Comparison of ENCODE assay signal across 24 cellular contexts in genomic region chr1:2479618-2480017, GRCh38. TPM values are rescaled to one million over a fixed set of nuclear protein-coding genes. Genes with fewer than 3 reads are reported as not detected.
DNase-seq lines count a peak whose midpoint lies in the region; ATAC-seq and TF ChIP-seq lines count a peak whose summit lies in the region.
"Had no signal": no experiment of that assay in that cellular context is flagged by ENCODE, and none has a peak within 500 bp of the region (broad histone marks: within the 10 kb centered on the region; RNA-seq: fewer than 3 reads in every experiment).

No MANE protein-coding gene starts in this region.

- peaks cover 0 to 89% (median 23%) of the 10 kb centered on the region in 11 experiments; a peak in 14 of 22 replicates for H4K20me1 ChIP-seq in BLaER1 treated with 17β-estradiol and CSF1 and Interleukin-3, amounts not matched to agents 10 nM and 100 nM

- H4K8ac ChIP-seq in trophoblast cell (ENCODE audit: low read depth, low read length): no peak overlapping the region

- H2BK120ac ChIP-seq in trophoblast cell (ENCODE audit: insufficient read depth, low read length, poor library complexity): no peak overlapping the region

- H3K4me1 ChIP-seq in BLaER1 treated with 17β-estradiol and CSF1 and Interleukin-3, amounts not matched to agents 10 nM and 100 nM: peaks cover 33 to 90% (median 87%) of the 10 kb centered on the region in 10 experiments
- no peaks in the 10 kb centered on the region for H3K4me1 ChIP-seq in trophoblast cell (ENCODE audit: control insufficient read depth in 1 of 2, insufficient read depth in 2 of 2, low read length in 2 of 2)
- H3K4me1 ChIP-seq in CD4-positive, alpha-beta memory T cell (ENCODE audit: insufficient read depth, low read length): no peaks in the 10 kb centered on the region

- CTCF ChIA-PET in CD4-positive, alpha-beta memory T cell (lab: Charles Lee; ENCODE audit: partially characterized antibody): no interaction called here

- TF ChIP-seq CTCF in HFFc6 (IDR thresholded peaks at IDR 0.05) (peak; percentile 11; the same call in 1 of the 2 replicates), WERI-Rb-1 (IDR thresholded peaks at IDR 0.05; ENCODE audit: low read depth, low read length) (peak; percentile 23; the same call in 1 of the 2 replicates)

- no peak overlapping the region for H3K4me3 ChIP-seq in BLaER1 treated with 17β-estradiol and CSF1 and Interleukin-3, amounts not matched to agents 10 nM and 100 nM
- no peak overlapping the region for H3K4me3 ChIP-seq in WERI-Rb-1 (ENCODE audit: low read depth, low read length)
- H3K4me3 ChIP-seq in trophoblast cell (ENCODE audit: low read depth, low read length): peak overlapping the region; percentile 16
- no peak overlapping the region for H3K4me3 ChIP-seq in CD4-positive, alpha-beta memory T cell (ENCODE audit: low read length in 2 of 2)
- H3K4me3 ChIP-seq: MG63, Peyer's patch had no signal

- H3K36me3 ChIP-seq in BLaER1 treated with 17β-estradiol and CSF1 and Interleukin-3, amounts not matched to agents 10 nM and 100 nM: no peaks in the 10 kb centered on the region
- H3K36me3 ChIP-seq in WERI-Rb-1 (peaks cover 55% of the 10 kb centered on the region), trophoblast cell (ENCODE audit: control insufficient read depth in 1 of 2, insufficient read depth in 2 of 2, low read length in 2 of 2) (no peaks in the 10 kb centered on the region)
- no peaks in the 10 kb centered on the region for H3K36me3 ChIP-seq in CD4-positive, alpha-beta memory T cell (ENCODE audit: insufficient read depth, low read length)
- H3K36me3 ChIP-seq: MG63, Peyer's patch had no signal

- H3K9ac ChIP-seq in BLaER1 treated with 17β-estradiol and CSF1 and Interleukin-3, amounts not matched to agents 10 nM and 100 nM: no peak overlapping the region
- H3K9ac ChIP-seq in trophoblast cell (ENCODE audit: low read length): no peak overlapping the region
- H3K9ac ChIP-seq: SK-N-SH had no signal

- H4K91ac ChIP-seq in trophoblast cell (ENCODE audit: low read depth, low read length): no peak overlapping the region

- H3K27ac ChIP-seq in BLaER1 treated with 17β-estradiol and CSF1 and Interleukin-3, amounts not matched to agents 10 nM and 100 nM: no peak overlapping the region
- H3K27ac ChIP-seq in WERI-Rb-1 (peak overlapping the region; percentile 98), trophoblast cell (ENCODE audit: low read depth, low read length) (no peak overlapping the region)
- no peak overlapping the region for H3K27ac ChIP-seq in CD4-positive, alpha-beta memory T cell (ENCODE audit: low read depth, low read length)

- H2AK5ac ChIP-seq in trophoblast cell (ENCODE audit: low read length): no peak overlapping the region

- no peaks in the 10 kb centered on the region for H3K79me1 ChIP-seq in trophoblast cell (ENCODE audit: low read length)

- no CpG with 5 or more reads among the region's 28 CpGs for WGBS in trophoblast cell (ENCODE audit: extremely low coverage, insufficient coverage, insufficient read length)

- H3K4me1 Mint-ChIP-seq in HFFc6 (ENCODE audit: low read depth): no peaks in the 10 kb centered on the region
- no peaks in the 10 kb centered on the region for H3K4me1 Mint-ChIP-seq in activated T-cell treated with anti-CD3 and anti-CD28 coated beads, Interleukin-2, amount 50 U/mL, for 72 hours (ENCODE audit: low read depth)
- H3K4me1 Mint-ChIP-seq in CD4-positive, alpha-beta memory T cell: peaks cover 2 to 5% (median 4%) of the 10 kb centered on the region in 4 donors

- no peaks in the 10 kb centered on the region for H3K9me3 Mint-ChIP-seq in HFFc6
- H3K9me3 Mint-ChIP-seq in activated T-cell treated with anti-CD3 and anti-CD28 coated beads, Interleukin-2, amount 50 U/mL, for 72 hours: no peaks in the 10 kb centered on the region
- peaks cover 0 to 3% (median 0%) of the 10 kb centered on the region in 8 donors for H3K9me3 Mint-ChIP-seq in CD4-positive, alpha-beta memory T cell

- no peak for ATAC-seq in HG03521 (IDR thresholded peaks at IDR 0.05; ENCODE audit: unreplicated experiment)
- no peak for ATAC-seq in activated T-cell treated with anti-CD3 and anti-CD28 coated beads, Interleukin-2, amount 50 U/mL, for 72 hours (replicated peaks in 1 of 2)
- ATAC-seq: HCT116, HepG2 had no signal

- no peak overlapping the region for H3K4ac ChIP-seq in trophoblast cell (ENCODE audit: low read depth, low read length)

- no peak overlapping the region for H3K18ac ChIP-seq in trophoblast cell (ENCODE audit: low read length)

- no peaks in the 10 kb centered on the region for H3K27me3 ChIP-seq in BLaER1 treated with 17β-estradiol and CSF1 and Interleukin-3, amounts not matched to agents 10 nM and 100 nM
- no peaks in the 10 kb centered on the region for H3K27me3 ChIP-seq in WERI-Rb-1 (ENCODE audit: insufficient read depth, low read depth, severe bottlenecking)
- H3K27me3 ChIP-seq in trophoblast cell (ENCODE audit: insufficient read depth, low read length): no peaks in the 10 kb centered on the region
- no peaks in the 10 kb centered on the region for H3K27me3 ChIP-seq in CD4-positive, alpha-beta memory T cell (ENCODE audit: insufficient read depth, low read length)
- H3K27me3 ChIP-seq: MG63, Peyer's patch had no signal

- no peak overlapping the region for H3K14ac ChIP-seq in trophoblast cell (ENCODE audit: low read length)

- H3K27me3 Mint-ChIP-seq in HFFc6 (ENCODE audit: insufficient read depth): peaks cover 12% of the 10 kb centered on the region
- no peaks in the 10 kb centered on the region for H3K27me3 Mint-ChIP-seq in activated T-cell treated with anti-CD3 and anti-CD28 coated beads, Interleukin-2, amount 50 U/mL, for 72 hours (ENCODE audit: low read depth)
- H3K27me3 Mint-ChIP-seq in CD4-positive, alpha-beta memory T cell: no peaks in the 10 kb centered on the region

- peak overlapping the region in 10 of 11 experiments; percentile 58 to 99 (median 74); a peak in 16 of 22 replicates for H3K4me2 ChIP-seq in BLaER1 treated with 17β-estradiol and CSF1 and Interleukin-3, amounts not matched to agents 10 nM and 100 nM
- no peak overlapping the region for H3K4me2 ChIP-seq in trophoblast cell (ENCODE audit: low read length)
- H3K4me2 ChIP-seq: SK-N-SH had no signal

- H3K4me3 Mint-ChIP-seq in HFFc6: no peak overlapping the region
- no peak overlapping the region for H3K4me3 Mint-ChIP-seq in activated T-cell treated with anti-CD3 and anti-CD28 coated beads, Interleukin-2, amount 50 U/mL, for 72 hours
- H3K4me3 Mint-ChIP-seq in CD4-positive, alpha-beta memory T cell: no peak overlapping the region

- H3K23ac ChIP-seq in trophoblast cell (ENCODE audit: low read length): no peak overlapping the region

- POLR2A ChIA-PET in CD4-positive, alpha-beta memory T cell (lab: Charles Lee; ENCODE audit: partially characterized antibody): no interaction called here

- no peak overlapping the region for H2BK12ac ChIP-seq in trophoblast cell (ENCODE audit: low read length)

- H2AFZ ChIP-seq in trophoblast cell (ENCODE audit: insufficient read depth, low read length, poor library complexity): no peak overlapping the region

- no peaks in the 10 kb centered on the region for H3K36me3 Mint-ChIP-seq in HFFc6 (ENCODE audit: low read depth)
- H3K36me3 Mint-ChIP-seq in activated T-cell treated with anti-CD3 and anti-CD28 coated beads, Interleukin-2, amount 50 U/mL, for 72 hours (ENCODE audit: insufficient read depth in 2 of 2): no peaks in the 10 kb centered on the region
- H3K36me3 Mint-ChIP-seq in CD4-positive, alpha-beta memory T cell: no peaks in the 10 kb centered on the region

- no peaks in the 10 kb centered on the region for H3K79me2 ChIP-seq in trophoblast cell (ENCODE audit: control insufficient read depth, insufficient read depth, low read length, poor library complexity)

- intact Hi-C loops in CD4-positive, alpha-beta memory T cell (cut with micrococcal nuclease): no loop called here

- no peak overlapping the region for H4K12ac ChIP-seq in trophoblast cell (ENCODE audit: low read depth, low read length)

- no peak overlapping the region for H3K27ac Mint-ChIP-seq in HFFc6
- H3K27ac Mint-ChIP-seq in activated T-cell treated with anti-CD3 and anti-CD28 coated beads, Interleukin-2, amount 50 U/mL, for 72 hours: no peak overlapping the region
- H3K27ac Mint-ChIP-seq in CD4-positive, alpha-beta memory T cell: no peak overlapping the region

- H3K9me3 ChIP-seq in BLaER1 treated with 17β-estradiol and CSF1 and Interleukin-3, amounts not matched to agents 10 nM and 100 nM (replicated peaks in 1 of 11): no peaks in the 10 kb centered on the region
- H3K9me3 ChIP-seq in WERI-Rb-1 (ENCODE audit: severe bottlenecking): no peaks in the 10 kb centered on the region
- no peaks in the 10 kb centered on the region for H3K9me3 ChIP-seq in trophoblast cell (ENCODE audit: insufficient read depth, low read depth, low read length)
- no peaks in the 10 kb centered on the region for H3K9me3 ChIP-seq in CD4-positive, alpha-beta memory T cell (ENCODE audit: control insufficient read depth in 1 of 2, low read length in 2 of 2)
- H3K9me3 ChIP-seq: MG63, Peyer's patch, SK-N-SH had no signal

- no peak for DNase-seq in HFFc6
- DNase-seq in WERI-Rb-1: no peak
- DNase-seq in trophoblast cell: no peak
- no peak for DNase-seq in activated T-cell treated with anti-CD3 and anti-CD28 coated beads, Interleukin-2, amount 50 U/mL, for 72 hours
- DNase-seq in CD4-positive, alpha-beta memory T cell: no peak
- DNase-seq: Calu3, GF-D8, GOT3, MG63, NCI-H2029, NCI-H446 treated with DMSO at 0.1 percent for 48 hours, NCI-H526 treated with DMSO at 0.1 percent for 48 hours, OCI-M1, Peyer's patch, SK-N-SH, SW 1271 had no signal

- H2BK5ac ChIP-seq in trophoblast cell (ENCODE audit: low read depth, low read length, poor library complexity): no peak overlapping the region

RNA-seq across cellular contexts. Expression of gene PLCH2, which starts 3.5 kb away (rescaled TPM):
- under 1 TPM in 5 of 6 experiments, not detected in 1; 0.09 to 0.34 (median 0.18) TPM for total RNA-seq in HFFc6 (2021; fragmentation: NEBNext Ultra II Directional; extraction: Animal tissue kit (Norgen Biotek cat#: 25700))
- polyA plus RNA-seq in trophoblast cell (2013): 0.17 and 0.18 TPM in 2 replicates
- total RNA-seq in activated T-cell treated with anti-CD3 and anti-CD28 coated beads, Interleukin-2, amount 50 U/mL, for 72 hours: 10 to 100 TPM; 13.9 to 26.3 TPM
- 10 to 100 TPM; 26.6 to 31.6 TPM for total RNA-seq in CD4-positive, alpha-beta memory T cell
- polyA plus RNA-seq in CD4-positive, alpha-beta memory T cell: 1 to 10 TPM in 1 of 2 donors, not detected in 1; 2.0 TPM
- total RNA-seq: A172, LHCN-M2 had no signal

RNA-seq across cellular contexts. Expression of gene PANK4, which starts 46.8 kb away (rescaled TPM):
- total RNA-seq in HFFc6 (2021; fragmentation: NEBNext Ultra II Directional; extraction: Animal tissue kit (Norgen Biotek cat#: 25700)): 10 to 100 TPM; 20.6 to 26.4 (median 24.0) TPM
- polyA plus RNA-seq in trophoblast cell (2013): 12.5 and 13.9 TPM in 2 replicates
- 10 to 100 TPM; 44.6 to 49.7 TPM for total RNA-seq in activated T-cell treated with anti-CD3 and anti-CD28 coated beads, Interleukin-2, amount 50 U/mL, for 72 hours
- total RNA-seq in CD4-positive, alpha-beta memory T cell: 10 to 100 TPM; 88.9 to 93.7 TPM
- 10 to 100 TPM; 10.6 to 24.4 TPM for polyA plus RNA-seq in CD4-positive, alpha-beta memory T cell

RNA-seq across cellular contexts. Expression of gene HES5, which starts 50.4 kb away (rescaled TPM):
- under 1 TPM in 5 of 6 experiments, not detected in 1; 0.28 to 0.57 (median 0.36) TPM for total RNA-seq in HFFc6 (2021; fragmentation: NEBNext Ultra II Directional; extraction: Animal tissue kit (Norgen Biotek cat#: 25700))
- polyA plus RNA-seq in trophoblast cell (2013): 0.21 and 0.22 TPM in 2 replicates
- under 1 TPM in 1 of 2 donors, not detected in 1; 0.49 TPM for total RNA-seq in activated T-cell treated with anti-CD3 and anti-CD28 coated beads, Interleukin-2, amount 50 U/mL, for 72 hours
- total RNA-seq in CD4-positive, alpha-beta memory T cell: not detected
- polyA plus RNA-seq in CD4-positive, alpha-beta memory T cell: not detected
- total RNA-seq: A172, Calu3, HepG2, HT1080, LHCN-M2 had no signal
- polyA plus RNA-seq: BJ, HepG2 had no signal

Comparison
In these comparisons a context has a peak if more than half of its experiments do, and no peak if none do; other contexts are left out.
1. RNA of gene PLCH2, which starts 3.5 kb away (total RNA-seq): 26.6 to 31.6 TPM in CD4-positive, alpha-beta memory T cell and 13.9 to 26.3 TPM in activated T-cell treated with anti-CD3 and anti-CD28 coated beads, Interleukin-2, amount 50 U/mL, for 72 hours; 0.09 to 0.34 TPM in HFFc6; every median in the first group is over 10 times any median in the second.